Comparison of ENCODE assay signal across 1 cellular context in genomic region chr22:47335958-47336357, GRCh38.
TF ChIP-seq lines count a peak whose summit lies in the region.

No MANE protein-coding gene starts in this region.

TF ChIP-seq in HEK293, 187 proteins besides CTCF, POLR2A, EP300 and RAD21 (continued from another document):
- TF ChIP-seq ZNF366 (tag by site-specific recombination; conservative IDR thresholded peaks at IDR 0.05) (peak; percentile 46; the same call in 1 of the 2 replicates), ZBTB6 (tag by site-specific recombination; IDR thresholded peaks at IDR 0.05) (peak; percentile 96), ZNF776 (tag by site-specific recombination; IDR thresholded peaks at IDR 0.05; ENCODE audit: borderline replicate concordance) (0 out of 2 replicates have a peak, but pooled peaks have one; percentile 44)
- TF ChIP-seq, protein P1, sequence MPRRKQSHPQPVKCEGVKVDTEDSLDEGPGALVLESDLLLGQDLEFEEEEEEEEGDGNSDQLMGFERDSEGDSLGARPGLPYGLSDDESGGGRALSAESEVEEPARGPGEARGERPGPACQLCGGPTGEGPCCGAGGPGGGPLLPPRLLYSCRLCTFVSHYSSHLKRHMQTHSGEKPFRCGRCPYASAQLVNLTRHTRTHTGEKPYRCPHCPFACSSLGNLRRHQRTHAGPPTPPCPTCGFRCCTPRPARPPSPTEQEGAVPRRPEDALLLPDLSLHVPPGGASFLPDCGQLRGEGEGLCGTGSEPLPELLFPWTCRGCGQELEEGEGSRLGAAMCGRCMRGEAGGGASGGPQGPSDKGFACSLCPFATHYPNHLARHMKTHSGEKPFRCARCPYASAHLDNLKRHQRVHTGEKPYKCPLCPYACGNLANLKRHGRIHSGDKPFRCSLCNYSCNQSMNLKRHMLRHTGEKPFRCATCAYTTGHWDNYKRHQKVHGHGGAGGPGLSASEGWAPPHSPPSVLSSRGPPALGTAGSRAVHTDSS (tag by site-specific recombination; IDR thresholded peaks at IDR 0.05), result peak; percentile 62
